Comparison of ENCODE assay signal across 16 cellular contexts in genomic region chr9:135216666-135217431, GRCh38.
A peak's percentile ranks its signal among the peaks of the same experiment; 100 is the strongest.
DNase-seq lines count a peak whose midpoint lies in the region; ATAC-seq, FAIRE-seq and TF ChIP-seq lines count a peak whose summit lies in the region.
"Had no signal": no experiment of that assay in that cellular context is flagged by ENCODE, and none has a peak within 500 bp of the region (broad histone marks: within the 10 kb centered on the region; RNA-seq: fewer than 3 reads in every experiment).

No MANE protein-coding gene starts in this region.

- DNase-seq in DMS79 treated with DMSO at 0.1 percent for 48 hours (lab: John Stamatoyannopoulos, UW) (peak; percentile 75), NCI-H1105 (lab: John Stamatoyannopoulos, UW) (peak; percentile 33), endodermal cell (peak; percentile 51), pancreas (peak in 5 of 6 donors; percentile 28 to 68 (median 56)), foreskin keratinocyte (no peak)
- DNase-seq: activated CD4-positive, alpha-beta T cell treated with anti-CD3 and anti-CD28 coated beads, Interleukin-2, amount 10 ng/mL, durations not matched to agents 24 days and 14 days; activated T-cell treated with anti-CD3 and anti-CD28 coated beads, Interleukin-2, amount 50 U/mL, for 1 hour; foreskin fibroblast; NCI-H2081; stimulated activated naive CD8-positive, alpha-beta T cell treated with anti-CD3 and anti-CD28 coated beads, Interleukin-15, Interleukin-2, amounts not matched to agents 100 U/mL and 50 U/mL, for 24 hours had no signal

- H3K36me3 Mint-ChIP-seq in endodermal cell (ENCODE audit: low read depth): no peaks in the 10 kb centered on the region
- H3K36me3 Mint-ChIP-seq: CD14-positive monocyte had no signal

- WGBS in endodermal cell (ENCODE audit: insufficient coverage in 1 of 2, insufficient read length in 1 of 2), 2 experiments: 71 to 75% methylated on average over 17 to 24 of the region's 24 CpGs
- WGBS in pancreas, 2 donors: 41 to 51% methylated on average over 24 of the region's 24 CpGs

- no peak overlapping the region for H3K27ac ChIP-seq in endodermal cell (ENCODE audit: low read depth, low read length)
- H3K27ac ChIP-seq in pancreas: peak overlapping the region; percentile 11 to 60 (median 40)
- H3K27ac ChIP-seq in foreskin keratinocyte: no peak overlapping the region
- H3K27ac ChIP-seq: neutrophil had no signal

- intact Hi-C loops in pancreas (cut with DNase I): no loop called here

- no peak overlapping the region for H3K9ac ChIP-seq in endodermal cell (ENCODE audit: extremely low read depth, low read length, poor library complexity, severe bottlenecking)

- H3K4me3 ChIP-seq in endodermal cell (ENCODE audit: low read length) (no peak overlapping the region), pancreas (no peak overlapping the region)
- H3K4me3 ChIP-seq: GM12878 had no signal

- no peak overlapping the region for H3K4me3 Mint-ChIP-seq in endodermal cell
- H3K4me3 Mint-ChIP-seq: activated CD4-positive, alpha-beta T cell treated with anti-CD3 and anti-CD28 coated beads, Interleukin-2, amount 10 ng/mL, durations not matched to agents 24 days and 14 days had no signal

- ATAC-seq in pancreas (peak; percentile 54 to 75 (median 64)), HG03565 (IDR thresholded peaks at IDR 0.05; ENCODE audit: unreplicated experiment) (no peak), GM18870 (IDR thresholded peaks at IDR 0.05; ENCODE audit: unreplicated experiment) (no peak), foreskin keratinocyte (no peak)
- ATAC-seq: GM12878; stimulated activated naive CD8-positive, alpha-beta T cell treated with anti-CD3 and anti-CD28 coated beads, Interleukin-15, Interleukin-2, amounts not matched to agents 100 U/mL and 50 U/mL, for 24 hours had no signal

- H3K27me3 ChIP-seq in endodermal cell (ENCODE audit: control insufficient read depth, insufficient read depth, low read length, poor library complexity, severe bottlenecking): no peaks in the 10 kb centered on the region
- H3K27me3 ChIP-seq in pancreas: no peaks in the 10 kb centered on the region
- H3K27me3 ChIP-seq in foreskin keratinocyte: no peaks in the 10 kb centered on the region

- H3K27ac Mint-ChIP-seq in endodermal cell: no peak overlapping the region
- H3K27ac Mint-ChIP-seq: activated CD4-positive, alpha-beta T cell treated with anti-CD3 and anti-CD28 coated beads, Interleukin-2, amount 10 ng/mL, durations not matched to agents 24 days and 14 days; CD14-positive monocyte had no signal

- peaks cover 33% of the 10 kb centered on the region for H3K4me1 Mint-ChIP-seq in endodermal cell
- H3K4me1 Mint-ChIP-seq: activated CD4-positive, alpha-beta T cell treated with anti-CD3 and anti-CD28 coated beads, Interleukin-2, amount 10 ng/mL, durations not matched to agents 24 days and 14 days; CD14-positive monocyte had no signal

- no peaks in the 10 kb centered on the region for H3K27me3 Mint-ChIP-seq in endodermal cell (ENCODE audit: insufficient read depth)

- peaks cover 5% of the 10 kb centered on the region for H3K9me3 Mint-ChIP-seq in endodermal cell

- no peak for TF ChIP-seq CTCF in endodermal cell (conservative IDR thresholded peaks at IDR 0.05)
- TF ChIP-seq CTCF in pancreas (IDR thresholded peaks at IDR 0.05): no peak
- no peak for TF ChIP-seq CTCF in foreskin keratinocyte (conservative IDR thresholded peaks at IDR 0.05)

- FAIRE-seq in pancreas (lab: Jason Lieb, UNC): no peak
- FAIRE-seq: endometrium, GM12878 had no signal

- no peaks in the 10 kb centered on the region for H3K9me3 ChIP-seq in endodermal cell (ENCODE audit: control insufficient read depth, low read length)
- H3K9me3 ChIP-seq in pancreas: no peaks in the 10 kb centered on the region
- H3K9me3 ChIP-seq: neutrophil had no signal

- H3K36me3 ChIP-seq in endodermal cell (ENCODE audit: control insufficient read depth, insufficient read depth, low read length): no peaks in the 10 kb centered on the region
- H3K36me3 ChIP-seq in pancreas: no peaks in the 10 kb centered on the region
- H3K36me3 ChIP-seq: neutrophil had no signal

- peaks cover 9% of the 10 kb centered on the region for H3K4me1 ChIP-seq in endodermal cell (ENCODE audit: control insufficient read depth, insufficient read depth, low read length)
- H3K4me1 ChIP-seq in pancreas: peaks cover 16 to 29% (median 20%) of the 10 kb centered on the region in 3 donors
- H3K4me1 ChIP-seq in foreskin keratinocyte: no peaks in the 10 kb centered on the region

Comparison
In these comparisons a context has a peak if more than half of its experiments do, and no peak if none do; other contexts are left out.
1. DNase-seq: peak in DMS79 treated with DMSO at 0.1 percent for 48 hours (single experiment), NCI-H1105 (single experiment), endodermal cell (single experiment) and pancreas (5 of 6); none in foreskin keratinocyte (0 of 2).
2. H3K27ac ChIP-seq: peak in pancreas (4 of 4); none in endodermal cell (single experiment) and foreskin keratinocyte (single experiment).
3. ATAC-seq: peak in pancreas (4 of 4); none in HG03565 (single experiment), GM18870 (single experiment) and foreskin keratinocyte (single experiment).